In genomic region chr4:39030726-39031125, GRCh38 we compare ENCODE assay signal across 11 cellular contexts. TPM values are rescaled to one million over a fixed set of nuclear protein-coding genes. Genes with fewer than 3 reads are reported as not detected.
DNase-seq lines count a peak whose midpoint lies in the region; ATAC-seq, FAIRE-seq and TF ChIP-seq lines count a peak whose summit lies in the region.
"Had no signal": no experiment of that assay in that cellular context is flagged by ENCODE, and none has a peak within 500 bp of the region (broad histone marks: within the 10 kb centered on the region; RNA-seq: fewer than 3 reads in every experiment).

No MANE protein-coding gene starts in this region.

- H3K36me3 ChIP-seq in SU-DHL-6 (ENCODE audit: low read length) (peaks cover 2% of the 10 kb centered on the region; the same call in 1 of the 2 replicates), endothelial cell of umbilical vein (ENCODE audit: control insufficient read depth in 2 of 2, extremely low read depth in 1 of 2, insufficient read depth in 2 of 2, low read length in 2 of 2) (no peaks in the 10 kb centered on the region), uterus (no peaks in the 10 kb centered on the region)
- H3K36me3 ChIP-seq: thoracic aorta had no signal

- H3F3A ChIP-seq in SU-DHL-6 (ENCODE audit: insufficient read depth), result peaks cover 77% of the 10 kb centered on the region

- H2AFZ ChIP-seq in SU-DHL-6 (ENCODE audit: low read depth, low read length, severe bottlenecking) (no peak overlapping the region), endothelial cell of umbilical vein (ENCODE audit: low read depth, low read length) (peak overlapping the region; percentile 18)

- CTCF ChIA-PET in A549 (lab: Yijun Ruan, JAX), result interaction anchor here (0.6 to 1.4 kb wide), 3 partner anchors 13 to 128 kb away, joined by 3 to 5 read pairs (median 3); no protein-coding TSS in a partner anchor
- CTCF ChIA-PET in endothelial cell of umbilical vein (lab: Charles Lee), result interaction anchor here (0.7 to 3.3 kb wide), 4 partner anchors 9 to 80 kb away, joined by 3 to 20 read pairs (median 4); no protein-coding TSS in a partner anchor
- CTCF ChIA-PET in RWPE1 (lab: Yijun Ruan, JAX), result interaction anchor here (0.6 kb wide), 1 partner anchor 39 kb away, joined by 3 read pairs; no protein-coding TSS in a partner anchor

- ATAC-seq in A549 (no peak), HG03521 (IDR thresholded peaks at IDR 0.05; ENCODE audit: unreplicated experiment) (no peak)

- POLR2A ChIA-PET in A549 (lab: Yijun Ruan, JAX) (interaction anchor here (1.3 to 5.1 kb wide), 2 partner anchors 12 to 15 kb away, joined by 8 to 55 read pairs; no protein-coding TSS in a partner anchor), endothelial cell of umbilical vein (lab: Charles Lee) (interaction anchor here (0.6 to 1.2 kb wide), 3 partner anchors 13 to 249 kb away, joined by 3 to 5 read pairs (median 3); no protein-coding TSS in a partner anchor), RWPE1 (lab: Yijun Ruan, JAX; ENCODE audit: low non-redundant PET) (no interaction called here)

- TF ChIP-seq POLR2A in A549 (IDR thresholded peaks at IDR 0.05; ENCODE audit: low read length) (no peak), GM18526 (IDR thresholded peaks at IDR 0.05; ENCODE audit: extremely low read depth, insufficient read length) (peak; percentile 7), endothelial cell of umbilical vein (IDR thresholded peaks at IDR 0.05; ENCODE audit: low read depth, low read length) (no peak), uterus (IDR thresholded peaks at IDR 0.05) (no peak)

- no peak for TF ChIP-seq EP300 in A549 (IDR thresholded peaks at IDR 0.05)

- no peak for FAIRE-seq in A549 (lab: Jason Lieb, UNC)
- no peak for FAIRE-seq in endothelial cell of umbilical vein (lab: Jason Lieb, UNC)

- TF ChIP-seq RAD21 in A549 (conservative IDR thresholded peaks at IDR 0.05 in 1 of 2, IDR thresholded peaks at IDR 0.05 in 1 of 2), result no peak

- TF ChIP-seq CTCF in A549 (IDR thresholded peaks at IDR 0.05) (no peak), SU-DHL-6 (IDR thresholded peaks at IDR 0.05; ENCODE audit: insufficient read depth, low read length, poor library complexity, severe bottlenecking) (no peak), endothelial cell of umbilical vein (IDR thresholded peaks at IDR 0.05; ENCODE audit: extremely low read depth in 1 of 2, insufficient read depth in 1 of 2, low read depth in 1 of 2, low read length in 2 of 2) (no peak), uterus (IDR thresholded peaks at IDR 0.05) (no peak), RWPE1 (conservative IDR thresholded peaks at IDR 0.05; ENCODE audit: low read depth) (no peak)

- peaks cover 56% of the 10 kb centered on the region for H3K79me2 ChIP-seq in SU-DHL-6 (ENCODE audit: insufficient read depth, low read length)
- peaks cover 4% of the 10 kb centered on the region for H3K79me2 ChIP-seq in endothelial cell of umbilical vein (ENCODE audit: control insufficient read depth, insufficient read depth, low read length)

- no peaks in the 10 kb centered on the region for H3K9me3 ChIP-seq in A549
- H3K9me3 ChIP-seq in SU-DHL-6 (ENCODE audit: insufficient read depth, low read length), result no peaks in the 10 kb centered on the region
- H3K9me3 ChIP-seq in endothelial cell of umbilical vein (replicated peaks; ENCODE audit: control insufficient read depth, insufficient read depth, low read length), result no peaks in the 10 kb centered on the region
- H3K9me3 ChIP-seq in uterus, result no peaks in the 10 kb centered on the region
- H3K9me3 ChIP-seq: thoracic aorta had no signal

- H3K9ac ChIP-seq in SU-DHL-6 (ENCODE audit: low read length) (peak overlapping the region; percentile 66), endothelial cell of umbilical vein (replicated peaks; ENCODE audit: extremely low read depth, insufficient read depth, low read length) (no peak overlapping the region)

- dilution Hi-C loops in endothelial cell of umbilical vein (cut with MboI; ENCODE audit: extremely low pct_ligation_motif_present, low sequenced_read_pairs), result no loop called here

- 1% methylated on average over 3 of the region's 3 CpGs for WGBS in A549 (ENCODE audit: missing lambda C conversion rate)

- H3K9me2 ChIP-seq in SU-DHL-6 (replicated peaks; ENCODE audit: insufficient read depth, low read length), result no peaks in the 10 kb centered on the region

- H3K27me3 ChIP-seq in SU-DHL-6 (ENCODE audit: low read length) (no peaks in the 10 kb centered on the region), endothelial cell of umbilical vein (ENCODE audit: control insufficient read depth in 2 of 2, insufficient read depth in 2 of 2, low read length in 2 of 2) (no peaks in the 10 kb centered on the region), uterus (no peaks in the 10 kb centered on the region)

- H3K4me2 ChIP-seq in A549 (peak overlapping the region; percentile 94), SU-DHL-6 (ENCODE audit: low read depth, low read length, poor library complexity, severe bottlenecking) (peak overlapping the region; percentile 99), endothelial cell of umbilical vein (ENCODE audit: insufficient read depth, low read length) (peak overlapping the region; percentile 40)

- peak overlapping the region; percentile 40 for H3K4me3 ChIP-seq in A549
- peak overlapping the region; percentile 73 for H3K4me3 ChIP-seq in SU-DHL-6 (ENCODE audit: insufficient read depth, low read length, poor library complexity, severe bottlenecking)
- H3K4me3 ChIP-seq in endothelial cell of umbilical vein (replicated peaks in 1 of 3; ENCODE audit: insufficient read depth in 1 of 3, low read depth in 1 of 3, low read length in 3 of 3), result peak overlapping the region in 1 of 3 experiments; percentile 11
- no peak overlapping the region for H3K4me3 ChIP-seq in uterus
- H3K4me3 ChIP-seq: thoracic aorta had no signal

- peaks cover 53% of the 10 kb centered on the region for H3K4me1 ChIP-seq in A549
- H3K4me1 ChIP-seq in endothelial cell of umbilical vein (ENCODE audit: control insufficient read depth, extremely low read depth, insufficient read depth, low read length), result peaks cover 26% of the 10 kb centered on the region
- H3K4me1 ChIP-seq in uterus, result no peaks in the 10 kb centered on the region

- BruUV-seq in endothelial cell of umbilical vein (replicated peaks; lab: Mats Ljungman, UMichigan), result no TSS peak

- intact Hi-C loops in endothelial cell of umbilical vein (cut with micrococcal nuclease), result no loop called here
- intact Hi-C loops in uterus (cut with DNase I; ENCODE audit: low total_unique reads), result no loop called here

- H3K27ac ChIP-seq in A549 (peak overlapping the region; percentile 84 to 87), SU-DHL-6 (ENCODE audit: low read depth, low read length) (peak overlapping the region; percentile 93), endothelial cell of umbilical vein (ENCODE audit: insufficient read depth, low read depth, low read length) (no peak overlapping the region), uterus (no peak overlapping the region), RWPE1 (no peak overlapping the region)
- H3K27ac ChIP-seq: thoracic aorta had no signal

- H4K20me1 ChIP-seq in SU-DHL-6 (ENCODE audit: low read depth, low read length) (no peaks in the 10 kb centered on the region), endothelial cell of umbilical vein (replicated peaks; ENCODE audit: control insufficient read depth, extremely low read depth, insufficient read depth, low read length) (no peaks in the 10 kb centered on the region)

- no peak for DNase-seq in A549 (ENCODE audit: low read depth in 1 of 2, low spot score in 1 of 2)
- no peak for DNase-seq in endothelial cell of umbilical vein (ENCODE audit: low read depth, low spot score)
- DNase-seq in uterus, result no peak
- DNase-seq in DMS 273 treated with DMSO at 0.1 percent for 48 hours (lab: John Stamatoyannopoulos, UW), result no peak
- no peak for DNase-seq in RWPE1 (ENCODE audit: low spot score)
- DNase-seq: NCI-H187 had no signal

- no peaks in the 10 kb centered on the region for H3K9me1 ChIP-seq in endothelial cell of umbilical vein (replicated peaks; ENCODE audit: control insufficient read depth, extremely low read depth, insufficient read depth, low read length)

TF ChIP-seq in A549, 52 proteins besides CTCF, POLR2A, EP300 and RAD21 (continues in another document):
- TF ChIP-seq KDM1A (IDR thresholded peaks at IDR 0.05; ENCODE audit: low read depth), result no peak

TF ChIP-seq in endothelial cell of umbilical vein, 7 proteins besides CTCF, POLR2A, EP300 and RAD21 (continues in another document):
- TF ChIP-seq MYC (IDR thresholded peaks at IDR 0.05; ENCODE audit: low read depth, low read length), result no peak

RNA-seq across cellular contexts. Expression of gene TMEM156, which starts 1.5 kb away (rescaled TPM):
- polyA plus RNA-seq in A549 (2011; rRNA removed) (38.5 and 45.1 TPM in 2 replicates), A549 (2017; fragmentation: RNase III; extraction: RNeasy Plus Mini Kit Qiagen cat#74134 plus additional on column Dnase treatment) (9.2 to 10.9 TPM (median 10.4 TPM) in 3 replicates), endothelial cell of umbilical vein (0.33 and 0.39 TPM in 2 replicates)
- 5.4 TPM in 2 replicates for polyA plus RNA-seq in A549 (2012; cell fraction: cytosol; rRNA removed)
- polyA plus RNA-seq in A549 (2012; cell fraction: nucleus; rRNA removed), result 1.1 and 1.9 TPM in 2 replicates
- polyA minus RNA-seq in A549 (2011; rRNA and poly(A)+ RNA removed), result 4.4 and 5.7 TPM in 2 replicates
- total RNA-seq in endothelial cell of umbilical vein (1.00 and 2.7 TPM in 2 replicates), uterus (under 1 TPM in 2 of 4 donors, not detected in 2; 0.37 to 0.41 TPM)
- polyA plus RNA-seq in endothelial cell of umbilical vein (2011; cell fraction: cytosol; rRNA removed), result 0.86 and 1.4 TPM in 2 replicates
- polyA plus RNA-seq in endothelial cell of umbilical vein (2011; cell fraction: nucleus; rRNA removed), result 0.38 and 0.91 TPM in 2 replicates
- 7.6 and 11.1 TPM in 2 replicates for polyA plus RNA-seq in endothelial cell of umbilical vein (2012)
- polyA minus RNA-seq in endothelial cell of umbilical vein, result 0.45 TPM in 1 of 2 replicates, not detected in the other
- 4.4 TPM for polyA minus RNA-seq in endothelial cell of umbilical vein (2011; cell fraction: cytosol; rRNA and poly(A)+ RNA removed)
- 1.3 and 2.4 TPM in 2 replicates for polyA minus RNA-seq in endothelial cell of umbilical vein (2011; cell fraction: nucleus; rRNA and poly(A)+ RNA removed)
- total RNA-seq: myocyte, thoracic aorta had no signal

RNA-seq across cellular contexts. Expression of gene KLHL5, which starts 31.3 kb away (rescaled TPM):
- polyA plus RNA-seq in A549 (2011; rRNA removed), result 98.6 and 108 TPM in 2 replicates
- polyA plus RNA-seq in A549 (2012; cell fraction: cytosol; rRNA removed), result 30.1 and 34.1 TPM in 2 replicates
- polyA plus RNA-seq in A549 (2012; cell fraction: nucleus; rRNA removed), result 7.9 and 14.7 TPM in 2 replicates
- polyA plus RNA-seq in A549 (2017; fragmentation: RNase III; extraction: RNeasy Plus Mini Kit Qiagen cat#74134 plus additional on column Dnase treatment), result 51.9 to 63.2 TPM (median 62.4 TPM) in 3 replicates
- 93.3 and 111 TPM in 2 replicates for polyA minus RNA-seq in A549 (2011; rRNA and poly(A)+ RNA removed)
- total RNA-seq in endothelial cell of umbilical vein, result 54.6 and 64.2 TPM in 2 replicates
- 23.0 and 32.2 TPM in 2 replicates for polyA plus RNA-seq in endothelial cell of umbilical vein
- 35.1 and 36.5 TPM in 2 replicates for polyA plus RNA-seq in endothelial cell of umbilical vein (2011; cell fraction: cytosol; rRNA removed)
- polyA plus RNA-seq in endothelial cell of umbilical vein (2011; cell fraction: nucleus; rRNA removed), result 22.9 and 29.4 TPM in 2 replicates
- 60.8 and 76.7 TPM in 2 replicates for polyA plus RNA-seq in endothelial cell of umbilical vein (2012)
- 78.6 and 84.3 TPM in 2 replicates for polyA minus RNA-seq in endothelial cell of umbilical vein
- polyA minus RNA-seq in endothelial cell of umbilical vein (2011; cell fraction: cytosol; rRNA and poly(A)+ RNA removed), result 30.1 TPM
- polyA minus RNA-seq in endothelial cell of umbilical vein (2011; cell fraction: nucleus; rRNA and poly(A)+ RNA removed), result 27.9 and 36.6 TPM in 2 replicates
- 10 to 100 TPM; 15.4 to 52.0 (median 33.2) TPM for total RNA-seq in uterus

Comparison
In these comparisons a context has a peak if more than half of its experiments do, and no peak if none do; other contexts are left out.
1. H3K27ac ChIP-seq: peak in A549 (2 of 2) and SU-DHL-6 (single experiment); none in endothelial cell of umbilical vein (single experiment), uterus (0 of 2) and RWPE1 (single experiment).
2. H3K4me2 ChIP-seq: peak in every context shown above with its lines; median percentile 99 in SU-DHL-6; 94 in A549; 40 in endothelial cell of umbilical vein.
3. H3K4me3 ChIP-seq: peak in A549 (single experiment) and SU-DHL-6 (single experiment); none in uterus (0 of 2).